14 cellular contexts compared by ENCODE assay signal in genomic region chr14:33317675-33318074, GRCh38.
"Had no signal": no experiment of that assay in that cellular context is flagged by ENCODE, and none has a peak within 500 bp of the region (broad histone marks: within the 10 kb centered on the region; RNA-seq: fewer than 3 reads in every experiment).

No MANE protein-coding gene starts in this region.

- DNase-seq: activated CD4-positive, alpha-beta T cell treated with anti-CD3 and anti-CD28 coated beads, Interleukin-2, amount 10 ng/mL, durations not matched to agents 24 days and 14 days; activated CD4-positive, CD25-positive, alpha-beta regulatory T cell; activated CD8-positive, alpha-beta T cell treated with anti-CD3 and anti-CD28 coated beads, Interleukin-2, amount 10 ng/mL, durations not matched to agents 7 days and 5 days; activated naive CD4-positive, alpha-beta T cell treated with anti-CD3 and anti-CD28 coated beads for 36 hours; activated T-cell treated with anti-CD3 and anti-CD28 coated beads, Interleukin-2, amount 50 U/mL, for 24 hours; caudate nucleus; effector memory CD8-positive, alpha-beta T cell; immature natural killer cell; left ventricle myocardium superior; nephron progenitor cell; nucleus accumbens; retina; stimulated activated naive B cell treated with anti-CD40 and anti-IgM and Interleukin-4, amounts not matched to agents 10 μg/mL and 1 μg/mL and 100 μg/mL, for 72 hours; upper lobe of right lung had no signal
